Comparison of ENCODE assay signal across 7 cellular contexts in genomic region chr22:21942939-21943338, GRCh38. TPM values are rescaled to one million over a fixed set of nuclear protein-coding genes. Genes with fewer than 3 reads are reported as not detected.
DNase-seq lines count a peak whose midpoint lies in the region; ATAC-seq and TF ChIP-seq lines count a peak whose summit lies in the region.

No MANE protein-coding gene starts in this region.

- peak overlapping the region; percentile 100 for H3K4ac ChIP-seq in IMR-90 (ENCODE audit: low read depth, low read length)

- POLR2A ChIA-PET in IMR-90 (lab: Charles Lee; ENCODE audit: unreplicated experiment), result no interaction called here

- H3K18ac ChIP-seq in IMR-90 (ENCODE audit: low read depth, low read length), result 0 out of 2 replicates have a peak overlapping the region, but pooled peaks have one; percentile 5

- peak overlapping the region; percentile 72 for H3K27ac Mint-ChIP-seq in activated T-helper 1 cell treated with anti-CD3 and anti-CD28 coated beads, Interleukin-12 subunit alpha, Interleukin-12 subunit beta, Interleukin-2, Interleukin-4 antibody, amounts not matched to agents 30 ng/mL and 10 ng/mL and 1 ng/mL, durations not matched to agents 14 hours and 24 hours and 36 hours
- peak overlapping the region; percentile 83 for H3K27ac Mint-ChIP-seq in stimulated activated naive B cell treated with anti-CD40 and anti-IgM and Interleukin-4, amounts not matched to agents 10 μg/mL and 1 μg/mL and 100 μg/mL, for 72 hours

- H3K27ac ChIP-seq in IMR-90 (ENCODE audit: insufficient read depth, low read length) (peak overlapping the region; percentile 99), gastroesophageal sphincter (peak overlapping the region in 3 of 4 donors; percentile 93 to 97 (median 96))

- H2BK20ac ChIP-seq in IMR-90 (ENCODE audit: low read depth, low read length), result peak overlapping the region; percentile 96

- TF ChIP-seq POLR2A in IMR-90 (IDR thresholded peaks at IDR 0.05; ENCODE audit: low read depth, low read length) (no peak), gastroesophageal sphincter (IDR thresholded peaks at IDR 0.05) (no peak)

- peaks cover 10% of the 10 kb centered on the region for H3K36me3 Mint-ChIP-seq in activated T-helper 1 cell treated with anti-CD3 and anti-CD28 coated beads, Interleukin-12 subunit alpha, Interleukin-12 subunit beta, Interleukin-2, Interleukin-4 antibody, amounts not matched to agents 30 ng/mL and 10 ng/mL and 1 ng/mL, durations not matched to agents 14 hours and 24 hours and 36 hours (ENCODE audit: low read depth)
- H3K36me3 Mint-ChIP-seq in stimulated activated naive B cell treated with anti-CD40 and anti-IgM and Interleukin-4, amounts not matched to agents 10 μg/mL and 1 μg/mL and 100 μg/mL, for 72 hours, result peaks cover 30 to 44% of the 10 kb centered on the region in 2 donors

- peak overlapping the region; percentile 99 for H3K14ac ChIP-seq in IMR-90 (replicated peaks; ENCODE audit: low read depth, low read length)

- H3K27me3 Mint-ChIP-seq in activated T-helper 1 cell treated with anti-CD3 and anti-CD28 coated beads, Interleukin-12 subunit alpha, Interleukin-12 subunit beta, Interleukin-2, Interleukin-4 antibody, amounts not matched to agents 30 ng/mL and 10 ng/mL and 1 ng/mL, durations not matched to agents 14 hours and 24 hours and 36 hours (ENCODE audit: insufficient read depth), result no peaks in the 10 kb centered on the region
- H3K27me3 Mint-ChIP-seq in stimulated activated naive B cell treated with anti-CD40 and anti-IgM and Interleukin-4, amounts not matched to agents 10 μg/mL and 1 μg/mL and 100 μg/mL, for 72 hours, result no peaks in the 10 kb centered on the region

- dilution Hi-C loops in IMR-90 (cut with HindIII; ENCODE audit: low sequenced_read_pairs, unreplicated experiment), result no loop called here

- intact Hi-C loops in IMR-90 (cut with micrococcal nuclease), result no loop called here
- intact Hi-C loops in activated T-helper 1 cell treated with anti-CD3 and anti-CD28 coated beads, Interleukin-12 subunit alpha, Interleukin-12 subunit beta, Interleukin-2, Interleukin-4 antibody, amounts not matched to agents 30 ng/mL and 10 ng/mL and 1 ng/mL, durations not matched to agents 14 hours and 24 hours and 36 hours (cut with micrococcal nuclease), result no loop called here

- H3K4me1 Mint-ChIP-seq in activated T-helper 1 cell treated with anti-CD3 and anti-CD28 coated beads, Interleukin-12 subunit alpha, Interleukin-12 subunit beta, Interleukin-2, Interleukin-4 antibody, amounts not matched to agents 30 ng/mL and 10 ng/mL and 1 ng/mL, durations not matched to agents 14 hours and 24 hours and 36 hours (ENCODE audit: low read depth), result peaks cover 44% of the 10 kb centered on the region
- peaks cover 41 to 59% of the 10 kb centered on the region in 2 donors for H3K4me1 Mint-ChIP-seq in stimulated activated naive B cell treated with anti-CD40 and anti-IgM and Interleukin-4, amounts not matched to agents 10 μg/mL and 1 μg/mL and 100 μg/mL, for 72 hours

- H3K4me2 ChIP-seq in IMR-90 (ENCODE audit: low read depth, low read length), result no peak overlapping the region

- peak overlapping the region; percentile 95; the same call in 1 of the 2 replicates for H3K56ac ChIP-seq in IMR-90 (ENCODE audit: extremely low read depth, insufficient read depth, low read length)

- H2BK15ac ChIP-seq in IMR-90 (ENCODE audit: low read depth, low read length), result peak overlapping the region; percentile 98; the same call in 2 of the 3 replicates

- no peak overlapping the region for H3K4me3 Mint-ChIP-seq in activated T-helper 1 cell treated with anti-CD3 and anti-CD28 coated beads, Interleukin-12 subunit alpha, Interleukin-12 subunit beta, Interleukin-2, Interleukin-4 antibody, amounts not matched to agents 30 ng/mL and 10 ng/mL and 1 ng/mL, durations not matched to agents 14 hours and 24 hours and 36 hours
- no peak overlapping the region for H3K4me3 Mint-ChIP-seq in stimulated activated naive B cell treated with anti-CD40 and anti-IgM and Interleukin-4, amounts not matched to agents 10 μg/mL and 1 μg/mL and 100 μg/mL, for 72 hours

- BruUV-seq in IMR-90 (replicated peaks; lab: Mats Ljungman, UMichigan), result no TSS peak

- peak overlapping the region; percentile 99 for H4K91ac ChIP-seq in IMR-90 (ENCODE audit: insufficient read depth, low read depth, low read length)

- CTCF ChIA-PET in IMR-90 (lab: Yijun Ruan, JAX), result interaction anchor here (0.6 kb wide), 1 partner anchor 37 kb away, joined by 3 read pairs; no protein-coding TSS in a partner anchor

- peaks cover 29 to 83% of the 10 kb centered on the region in 2 experiments for H3K79me1 ChIP-seq in IMR-90 (ENCODE audit: low read depth in 1 of 2, low read length in 2 of 2)

- no peak for DNase-seq in IMR-90
- DNase-seq in activated T-helper 1 cell treated with anti-CD3 and anti-CD28 coated beads, Interleukin-12 subunit alpha, Interleukin-12 subunit beta, Interleukin-2, Interleukin-4 antibody, amounts not matched to agents 30 ng/mL and 10 ng/mL and 1 ng/mL, durations not matched to agents 14 hours and 24 hours and 36 hours (ENCODE audit: low spot score), result no peak
- DNase-seq in stimulated activated naive B cell treated with anti-CD40 and anti-IgM and Interleukin-4, amounts not matched to agents 10 μg/mL and 1 μg/mL and 100 μg/mL, for 72 hours, result no peak

- H2BK120ac ChIP-seq in IMR-90 (ENCODE audit: low read depth, low read length), result peak overlapping the region; percentile 100

- H2AFZ ChIP-seq in IMR-90 (replicated peaks; ENCODE audit: low read length, poor library complexity), result peak overlapping the region; percentile 97

- peak overlapping the region; percentile 96 for H4K5ac ChIP-seq in IMR-90 (ENCODE audit: low read depth, low read length)

- H3K27me3 ChIP-seq in IMR-90 (ENCODE audit: control insufficient read depth, insufficient read depth, low read length) (no peaks in the 10 kb centered on the region), gastroesophageal sphincter (no peaks in the 10 kb centered on the region)

- no peak for TF ChIP-seq RAD21 in IMR-90 (IDR thresholded peaks at IDR 0.05; ENCODE audit: low read length)

- H2AK5ac ChIP-seq in IMR-90 (ENCODE audit: low read depth, low read length), result peak overlapping the region; percentile 97

- in situ Hi-C loops in IMR-90 (cut with MboI; ENCODE audit: low sequenced_read_pairs), result no loop called here

- peak overlapping the region; percentile 100 for H3K23ac ChIP-seq in IMR-90 (ENCODE audit: low read depth, low read length)

- peaks cover 32% of the 10 kb centered on the region for H3K9me1 ChIP-seq in IMR-90 (ENCODE audit: insufficient read depth, low read length)

- 100% methylated on average over 2 of the region's 9 CpGs; no CpG with 5 or more reads in 1 of the 2 experiments for WGBS in IMR-90 (ENCODE audit: extremely low coverage in 2 of 2, insufficient read length in 1 of 2), 2 experiments
- WGBS in gastroesophageal sphincter (ENCODE audit: low coverage in 1 of 2), 2 donors, result 0 to 31% methylated on average over 2 to 8 of the region's 9 CpGs

- H3K4me1 ChIP-seq in IMR-90 (ENCODE audit: control insufficient read depth, insufficient read depth, low read length), result peaks cover 25% of the 10 kb centered on the region
- H3K4me1 ChIP-seq in gastroesophageal sphincter, result peaks cover 0 to 98% (median 63%) of the 10 kb centered on the region in 3 donors

- H3K9me3 Mint-ChIP-seq in activated T-helper 1 cell treated with anti-CD3 and anti-CD28 coated beads, Interleukin-12 subunit alpha, Interleukin-12 subunit beta, Interleukin-2, Interleukin-4 antibody, amounts not matched to agents 30 ng/mL and 10 ng/mL and 1 ng/mL, durations not matched to agents 14 hours and 24 hours and 36 hours, result no peaks in the 10 kb centered on the region
- H3K9me3 Mint-ChIP-seq in stimulated activated naive B cell treated with anti-CD40 and anti-IgM and Interleukin-4, amounts not matched to agents 10 μg/mL and 1 μg/mL and 100 μg/mL, for 72 hours, result no peaks in the 10 kb centered on the region

- H4K20me1 ChIP-seq in IMR-90 (ENCODE audit: insufficient read depth, low read length), result peaks cover 7% of the 10 kb centered on the region; the same call in 1 of the 2 replicates

- TF ChIP-seq CTCF in IMR-90 (conservative IDR thresholded peaks at IDR 0.05; ENCODE audit: low read depth, low read length) (no peak), gastroesophageal sphincter (IDR thresholded peaks at IDR 0.05) (no peak)

- H3K36me3 ChIP-seq in IMR-90 (ENCODE audit: control insufficient read depth, insufficient read depth, low read length) (peaks cover 27% of the 10 kb centered on the region), gastroesophageal sphincter (peaks cover 0 to 41% of the 10 kb centered on the region in 2 donors)

- H3K9me3 ChIP-seq in IMR-90 (ENCODE audit: control insufficient read depth, insufficient read depth, low read length) (no peaks in the 10 kb centered on the region), gastroesophageal sphincter (no peaks in the 10 kb centered on the region)

- H4K8ac ChIP-seq in IMR-90 (ENCODE audit: low read depth in 2 of 2, low read length in 2 of 2), result peak overlapping the region; percentile 84 to 99

- ATAC-seq in IMR-90 (ENCODE audit: low read depth) (no peak), gastroesophageal sphincter (peak; percentile 11), HG03095 (IDR thresholded peaks at IDR 0.05; ENCODE audit: unreplicated experiment) (no peak), GM18907 (IDR thresholded peaks at IDR 0.05; ENCODE audit: unreplicated experiment) (no peak), HG03432 (IDR thresholded peaks at IDR 0.05; ENCODE audit: unreplicated experiment) (no peak)
- no peak for ATAC-seq in stimulated activated naive B cell treated with anti-CD40 and anti-IgM and Interleukin-4, amounts not matched to agents 10 μg/mL and 1 μg/mL and 100 μg/mL, for 72 hours (replicated peaks)

- H3K9ac ChIP-seq in IMR-90 (ENCODE audit: low read depth, low read length), result no peak overlapping the region; the same call in 1 of the 2 replicates

- H2BK5ac ChIP-seq in IMR-90 (ENCODE audit: low read depth, low read length, poor library complexity, severe bottlenecking), result peak overlapping the region; percentile 99

- H2AK9ac ChIP-seq in IMR-90 (replicated peaks; ENCODE audit: low read depth, low read length, poor library complexity), result peak overlapping the region; percentile 97

- no peak overlapping the region for H3K4me3 ChIP-seq in IMR-90 (ENCODE audit: insufficient read depth, low read depth, low read length)
- no peak overlapping the region for H3K4me3 ChIP-seq in gastroesophageal sphincter

- TF ChIP-seq EP300 in gastroesophageal sphincter (IDR thresholded peaks at IDR 0.05), result no peak

RNA-seq across cellular contexts. Expression of gene PPM1F, which starts 9.7 kb away (rescaled TPM):
- total RNA-seq in IMR-90 (2012; rRNA removed), result 20.8 and 25.0 TPM in 2 replicates
- polyA plus RNA-seq in IMR-90 (2012; rRNA removed), result 30.3 and 34.0 TPM in 2 replicates
- polyA plus RNA-seq in IMR-90 (2012; cell fraction: cytosol; rRNA removed), result 23.8 and 28.1 TPM in 2 replicates
- 59.4 and 83.4 TPM in 2 replicates for polyA plus RNA-seq in IMR-90 (2012; cell fraction: nucleus; rRNA removed; ENCODE audit: low replicate concordance)
- 28.5 and 28.7 TPM in 2 replicates for total RNA-seq in activated T-helper 1 cell treated with anti-CD3 and anti-CD28 coated beads, Interleukin-12 subunit alpha, Interleukin-12 subunit beta, Interleukin-2, Interleukin-4 antibody, amounts not matched to agents 30 ng/mL and 10 ng/mL and 1 ng/mL, durations not matched to agents 14 hours and 24 hours and 36 hours
- total RNA-seq in gastroesophageal sphincter, result 10 to 100 TPM; 22.9 to 78.0 (median 36.8) TPM

RNA-seq across cellular contexts. Expression of gene TOP3B, which starts 39.6 kb away (rescaled TPM):
- total RNA-seq in IMR-90 (2012; rRNA removed) (19.7 and 23.5 TPM in 2 replicates), gastroesophageal sphincter (10 to 100 TPM in 3 of 4 donors, 1 to 10 TPM in 1; 8.9 to 24.9 (median 18.6) TPM)
- polyA plus RNA-seq in IMR-90 (2012; rRNA removed), result 21.8 and 23.0 TPM in 2 replicates
- 7.9 and 10.6 TPM in 2 replicates for polyA plus RNA-seq in IMR-90 (2012; cell fraction: cytosol; rRNA removed)
- 57.4 and 109 TPM in 2 replicates for polyA plus RNA-seq in IMR-90 (2012; cell fraction: nucleus; rRNA removed; ENCODE audit: low replicate concordance)
- 48.4 and 51.9 TPM in 2 replicates for total RNA-seq in activated T-helper 1 cell treated with anti-CD3 and anti-CD28 coated beads, Interleukin-12 subunit alpha, Interleukin-12 subunit beta, Interleukin-2, Interleukin-4 antibody, amounts not matched to agents 30 ng/mL and 10 ng/mL and 1 ng/mL, durations not matched to agents 14 hours and 24 hours and 36 hours
